Comparison of ENCODE assay signal across 14 cellular contexts in genomic region chr4:120007171-120007894, GRCh38. TPM values are rescaled to one million over a fixed set of nuclear protein-coding genes. Genes with fewer than 3 reads are reported as not detected.
DNase-seq lines count a peak whose midpoint lies in the region; ATAC-seq and TF ChIP-seq lines count a peak whose summit lies in the region.
"Had no signal": no experiment of that assay in that cellular context is flagged by ENCODE, and none has a peak within 500 bp of the region (broad histone marks: within the 10 kb centered on the region; RNA-seq: fewer than 3 reads in every experiment).

No MANE protein-coding gene starts in this region.

- intact Hi-C loops in naive thymus-derived CD4-positive, alpha-beta T cell (cut with micrococcal nuclease): no loop called here
- intact Hi-C loops in posterior cingulate gyrus (cut with DNase I): no loop called here

- no peak for ATAC-seq in naive thymus-derived CD4-positive, alpha-beta T cell
- ATAC-seq in T-cell (replicated peaks in 1 of 4): no peak

- no peaks in the 10 kb centered on the region for H3K4me1 ChIP-seq in HEK293 (ENCODE audit: control insufficient read depth, insufficient read depth, low read length)
- no peaks in the 10 kb centered on the region for H3K4me1 ChIP-seq in naive thymus-derived CD4-positive, alpha-beta T cell (ENCODE audit: control insufficient read depth in 2 of 2, insufficient read depth in 2 of 2, low read length in 2 of 2)

- no peak for TF ChIP-seq CTCF in AG04449 (IDR thresholded peaks at IDR 0.05; ENCODE audit: insufficient read depth, low read length, missing control alignments)
- no peak for TF ChIP-seq CTCF in HEK293 (tag by site-specific recombination; IDR thresholded peaks at IDR 0.05)

- H3K4me3 ChIP-seq in AG04449 (ENCODE audit: low read depth, low read length): no peak overlapping the region
- H3K4me3 ChIP-seq in HEK293 (ENCODE audit: low read depth, low read length): no peak overlapping the region
- no peak overlapping the region for H3K4me3 ChIP-seq in naive thymus-derived CD4-positive, alpha-beta T cell (ENCODE audit: low read length)

- DNase-seq in AG04449 (ENCODE audit: low read depth, low spot score) (peak; percentile 59), T1000 (lab: John Stamatoyannopoulos, UW) (peak; percentile 61), foreskin melanocyte (peak; percentile 42), T-cell (no peak), posterior cingulate gyrus (no peak)
- DNase-seq in stimulated activated CD4-positive, alpha-beta T cell treated with anti-CD3 and anti-CD28 coated beads, Interleukin-2, amount 100 ng/mL, for 24 hours: no peak
- no peak for DNase-seq in naive thymus-derived CD4-positive, alpha-beta T cell
- DNase-seq: activated CD4-positive, CD25-positive, alpha-beta regulatory T cell; C1 segment of cervical spinal cord; naive B cell; NCI-H2081; SHP77 treated with DMSO at 0.1 percent for 48 hours; stimulated activated CD4-positive, alpha-beta T cell treated with anti-CD3 and anti-CD28 coated beads, Interleukin-4, amount 100 ng/mL, for 4 hours had no signal

- POLR2A ChIA-PET in AG04449 (lab: Yijun Ruan, JAX): interaction anchor here (0.8 kb wide), 1 partner anchor 394 kb away, joined by 3 read pairs; no protein-coding TSS in a partner anchor
- POLR2A ChIA-PET in HEK293 (lab: Yijun Ruan, JAX): interaction anchor here (1.1 to 1.4 kb wide), 2 partner anchors 15 to 379 kb away, joined by 4 read pairs; partner anchors contain the start of gene PDE5A
- POLR2A ChIA-PET in naive thymus-derived CD4-positive, alpha-beta T cell (lab: Charles Lee): no interaction called here
- POLR2A ChIA-PET in T-cell (lab: Charles Lee): no interaction called here

- no peak overlapping the region for H3K27ac ChIP-seq in HEK293 (ENCODE audit: extremely low read depth, low read depth, low read length)
- no peak overlapping the region for H3K27ac ChIP-seq in naive thymus-derived CD4-positive, alpha-beta T cell (ENCODE audit: low read depth, low read length)

- H3K4me1 Mint-ChIP-seq in naive thymus-derived CD4-positive, alpha-beta T cell: no peaks in the 10 kb centered on the region
- H3K4me1 Mint-ChIP-seq in T-cell: no peaks in the 10 kb centered on the region
- H3K4me1 Mint-ChIP-seq: naive B cell had no signal

- no peaks in the 10 kb centered on the region for H3K9me3 ChIP-seq in HEK293 (ENCODE audit: control insufficient read depth, insufficient read depth, low read depth, low read length)
- H3K9me3 ChIP-seq in naive thymus-derived CD4-positive, alpha-beta T cell (ENCODE audit: control insufficient read depth in 2 of 3, low read length in 3 of 3): no peaks in the 10 kb centered on the region

- H3K27ac Mint-ChIP-seq in naive thymus-derived CD4-positive, alpha-beta T cell: no peak overlapping the region
- no peak overlapping the region for H3K27ac Mint-ChIP-seq in T-cell
- H3K27ac Mint-ChIP-seq: naive B cell had no signal

- H3K9me3 Mint-ChIP-seq in naive thymus-derived CD4-positive, alpha-beta T cell: peaks cover 0 to 3% (median 0%) of the 10 kb centered on the region in 11 donors
- H3K9me3 Mint-ChIP-seq in T-cell: no peaks in the 10 kb centered on the region

- H3K27me3 Mint-ChIP-seq in naive thymus-derived CD4-positive, alpha-beta T cell: peaks cover 2 to 25% (median 6%) of the 10 kb centered on the region in 5 donors
- H3K27me3 Mint-ChIP-seq in T-cell: peaks cover 0 to 16% of the 10 kb centered on the region in 2 donors

- H3K4me3 Mint-ChIP-seq in naive thymus-derived CD4-positive, alpha-beta T cell: no peak overlapping the region
- no peak overlapping the region for H3K4me3 Mint-ChIP-seq in T-cell
- H3K4me3 Mint-ChIP-seq: naive B cell had no signal

- no peaks in the 10 kb centered on the region for H3K27me3 ChIP-seq in naive thymus-derived CD4-positive, alpha-beta T cell (ENCODE audit: control insufficient read depth in 2 of 2, insufficient read depth in 2 of 2, low read length in 2 of 2)

- no peaks in the 10 kb centered on the region for H3K36me3 ChIP-seq in HEK293 (ENCODE audit: control insufficient read depth in 2 of 2, insufficient read depth in 1 of 2, low read length in 2 of 2)
- no peaks in the 10 kb centered on the region for H3K36me3 ChIP-seq in naive thymus-derived CD4-positive, alpha-beta T cell (ENCODE audit: control insufficient read depth in 2 of 3, insufficient read depth in 3 of 3, low read length in 3 of 3)

- H3K36me3 Mint-ChIP-seq in naive thymus-derived CD4-positive, alpha-beta T cell: no peaks in the 10 kb centered on the region
- H3K36me3 Mint-ChIP-seq in T-cell: no peaks in the 10 kb centered on the region
- H3K36me3 Mint-ChIP-seq: naive B cell had no signal

- CTCF ChIA-PET in AG04449 (lab: Yijun Ruan, JAX) (no interaction called here), HEK293 (lab: Yijun Ruan, JAX) (no interaction called here), T-cell (lab: Charles Lee) (interaction anchor here in 1 of 2 donors (0.6 kb wide), 1 partner anchor 690 kb away, joined by 5 read pairs; no protein-coding TSS in a partner anchor)
- CTCF ChIA-PET in naive thymus-derived CD4-positive, alpha-beta T cell (lab: Charles Lee): no interaction called here

TF ChIP-seq in HEK293, 187 proteins besides CTCF, POLR2A, EP300 and RAD21 (continues in another document):
- no peak for TF ChIP-seq PRDM4 (tag by site-specific recombination; IDR thresholded peaks at IDR 0.05)
- no peak for TF ChIP-seq ZNF266 (tag by site-specific recombination; IDR thresholded peaks at IDR 0.05; ENCODE audit: low read depth)
- no peak for TF ChIP-seq REST (tag by site-specific recombination; IDR thresholded peaks at IDR 0.05)
- TF ChIP-seq ZNF585B (tag by site-specific recombination; IDR thresholded peaks at IDR 0.05): no peak
- TF ChIP-seq ZNF157 (tag by site-specific recombination; IDR thresholded peaks at IDR 0.05): no peak
- TF ChIP-seq HOXC10 (CRISPR knock-in tag; IDR thresholded peaks at IDR 0.05): no peak
- no peak for TF ChIP-seq ZNF76 (tag by site-specific recombination; IDR thresholded peaks at IDR 0.05; ENCODE audit: borderline replicate concordance, low read depth)
- TF ChIP-seq ZSCAN30 (tag by site-specific recombination; IDR thresholded peaks at IDR 0.05): no peak
- TF ChIP-seq ZNF2 (tag by site-specific recombination; IDR thresholded peaks at IDR 0.05): no peak
- no peak for TF ChIP-seq BCL11A (tag by site-specific recombination; IDR thresholded peaks at IDR 0.05; ENCODE audit: low read depth)

RNA-seq across cellular contexts. Expression of gene MAD2L1, which starts 59.3 kb away (rescaled TPM):
- total RNA-seq in naive thymus-derived CD4-positive, alpha-beta T cell: 10 to 100 TPM in 2 of 5 experiments, 1 to 10 TPM in 3; 5.1 to 44.0 (median 7.6) TPM
- 10 to 100 TPM in 1 of 2 donors, 1 to 10 TPM in 1; 5.7 to 16.7 TPM for polyA plus RNA-seq in naive thymus-derived CD4-positive, alpha-beta T cell
- total RNA-seq in T-cell: 10 to 100 TPM in 1 of 5 donors, 1 to 10 TPM in 4; 5.7 to 10.0 (median 8.2) TPM

Comparison
In these comparisons a context has a peak if more than half of its experiments do, and no peak if none do; other contexts are left out.
1. DNase-seq: peak in AG04449 (single experiment), T1000 (single experiment) and foreskin melanocyte (single experiment); none in stimulated activated CD4-positive, alpha-beta T cell treated with anti-CD3 and anti-CD28 coated beads, Interleukin-2, amount 100 ng/mL, for 24 hours (0 of 2), naive thymus-derived CD4-positive, alpha-beta T cell (0 of 9), T-cell (0 of 34) and posterior cingulate gyrus (0 of 10).
2. POLR2A ChIA-PET loops: an anchor here in AG04449 (0.8 kb wide) and HEK293 (1.1 to 1.4 kb wide); none called in naive thymus-derived CD4-positive, alpha-beta T cell and T-cell.